17 cellular contexts compared by ENCODE assay signal in genomic region chr20:63734111-63734945, GRCh38. TPM values are rescaled to one million over a fixed set of nuclear protein-coding genes. Genes with fewer than 3 reads are reported as not detected.
DNase-seq lines count a peak whose midpoint lies in the region; ATAC-seq and TF ChIP-seq lines count a peak whose summit lies in the region.
"Had no signal": no experiment of that assay in that cellular context is flagged by ENCODE, and none has a peak within 500 bp of the region (broad histone marks: within the 10 kb centered on the region; RNA-seq: fewer than 3 reads in every experiment).

No MANE protein-coding gene starts in this region.

- peaks cover 37% of the 10 kb centered on the region for H3K36me3 ChIP-seq in KOPT-K1 (ENCODE audit: insufficient read depth, low read length)

- no peaks in the 10 kb centered on the region for H3K27me3 Mint-ChIP-seq in activated CD8-positive, alpha-beta T cell treated with anti-CD3 and anti-CD28 coated beads, Interleukin-2, amount 10 ng/mL, durations not matched to agents 7 days and 5 days (ENCODE audit: low read depth)
- no peaks in the 10 kb centered on the region for H3K27me3 Mint-ChIP-seq in activated CD8-positive, alpha-beta T cell treated with anti-CD3 and anti-CD28 coated beads for 36 hours
- H3K27me3 Mint-ChIP-seq in naive thymus-derived CD8-positive, alpha-beta T cell: no peaks in the 10 kb centered on the region

- H3K36me3 Mint-ChIP-seq in activated CD8-positive, alpha-beta T cell treated with anti-CD3 and anti-CD28 coated beads, Interleukin-2, amount 10 ng/mL, durations not matched to agents 7 days and 5 days (ENCODE audit: low read depth): peaks cover 37% of the 10 kb centered on the region
- peaks cover 11% of the 10 kb centered on the region for H3K36me3 Mint-ChIP-seq in activated CD8-positive, alpha-beta T cell treated with anti-CD3 and anti-CD28 coated beads for 36 hours (ENCODE audit: low read depth)
- peaks cover 0 to 19% (median 3%) of the 10 kb centered on the region in 3 donors for H3K36me3 Mint-ChIP-seq in naive thymus-derived CD8-positive, alpha-beta T cell

- intact Hi-C loops in activated CD8-positive, alpha-beta T cell treated with anti-CD3 and anti-CD28 coated beads for 36 hours (cut with micrococcal nuclease): no loop called here

- H3K9me3 Mint-ChIP-seq in activated CD8-positive, alpha-beta T cell treated with anti-CD3 and anti-CD28 coated beads, Interleukin-2, amount 10 ng/mL, durations not matched to agents 7 days and 5 days (ENCODE audit: insufficient read depth): no peaks in the 10 kb centered on the region
- no peaks in the 10 kb centered on the region for H3K9me3 Mint-ChIP-seq in activated CD8-positive, alpha-beta T cell treated with anti-CD3 and anti-CD28 coated beads for 36 hours
- H3K9me3 Mint-ChIP-seq in naive thymus-derived CD8-positive, alpha-beta T cell: no peaks in the 10 kb centered on the region
- H3K9me3 Mint-ChIP-seq: immature natural killer cell; stimulated activated effector memory CD8-positive, alpha-beta T cell treated with anti-CD3 and anti-CD28 coated beads, Interleukin-12 subunit alpha, Interleukin-12 subunit beta, amount 100 ng/mL, for 72 hours had no signal

- POLR2A ChIA-PET in activated CD8-positive, alpha-beta T cell treated with anti-CD3 and anti-CD28 coated beads, Interleukin-2, amount 10 ng/mL, durations not matched to agents 7 days and 5 days (lab: Charles Lee): interaction anchor here (2.5 kb wide), 1 partner anchor 130 kb away, joined by 14 read pairs; the partner anchor contains the start of gene TPD52L2
- POLR2A ChIA-PET in activated CD8-positive, alpha-beta T cell treated with anti-CD3 and anti-CD28 coated beads for 36 hours (lab: Charles Lee): interaction anchor here (0.8 to 1.1 kb wide), 2 partner anchors 26 to 35 kb away, joined by 3 to 4 read pairs; partner anchors contain the start of genes ARFRP1 and ZGPAT
- POLR2A ChIA-PET in naive thymus-derived CD8-positive, alpha-beta T cell (lab: Charles Lee): interaction anchor here (0.5 to 10.0 kb wide), 6 partner anchors 10 to 196 kb away, joined by 3 to 162 read pairs (median 6); partner anchors contain the start of genes ARFRP1 and ZGPAT

- H3K4me3 Mint-ChIP-seq in activated CD8-positive, alpha-beta T cell treated with anti-CD3 and anti-CD28 coated beads, Interleukin-2, amount 10 ng/mL, durations not matched to agents 7 days and 5 days: no peak overlapping the region
- no peak overlapping the region for H3K4me3 Mint-ChIP-seq in activated CD8-positive, alpha-beta T cell treated with anti-CD3 and anti-CD28 coated beads for 36 hours
- peak overlapping the region in 7 of 10 donors; percentile 4 to 49 (median 41) for H3K4me3 Mint-ChIP-seq in naive thymus-derived CD8-positive, alpha-beta T cell

- peak; percentile 21 for DNase-seq in activated CD8-positive, alpha-beta T cell treated with anti-CD3 and anti-CD28 coated beads, Interleukin-2, amount 10 ng/mL, durations not matched to agents 7 days and 5 days
- no peak for DNase-seq in activated CD8-positive, alpha-beta T cell treated with anti-CD3 and anti-CD28 coated beads for 36 hours
- no peak for DNase-seq in naive thymus-derived CD8-positive, alpha-beta T cell
- DNase-seq: activated CD4-positive, alpha-beta T cell treated with anti-CD3 and anti-CD28 coated beads, Interleukin-2, amount 50 U/mL, for 4 hours; activated gamma-delta T cell; erythroblast; glutamatergic neuron; immature natural killer cell; Kasumi-1; SHP77 treated with DMSO at 0.1 percent for 48 hours; trophoblast cell had no signal

- H3K4me1 Mint-ChIP-seq in activated CD8-positive, alpha-beta T cell treated with anti-CD3 and anti-CD28 coated beads, Interleukin-2, amount 10 ng/mL, durations not matched to agents 7 days and 5 days (ENCODE audit: low read depth): peaks cover 29% of the 10 kb centered on the region
- peaks cover 24% of the 10 kb centered on the region for H3K4me1 Mint-ChIP-seq in activated CD8-positive, alpha-beta T cell treated with anti-CD3 and anti-CD28 coated beads for 36 hours (ENCODE audit: low read depth)
- peaks cover 22 to 30% (median 29%) of the 10 kb centered on the region in 4 donors for H3K4me1 Mint-ChIP-seq in naive thymus-derived CD8-positive, alpha-beta T cell

- TF ChIP-seq CTCF in activated CD8-positive, alpha-beta T cell treated with anti-CD3 and anti-CD28 coated beads for 36 hours (IDR thresholded peaks at IDR 0.05): no peak

- no peaks in the 10 kb centered on the region for H3K9me3 ChIP-seq in KOPT-K1 (ENCODE audit: insufficient read depth, low read length, poor library complexity, severe bottlenecking)
- H3K9me3 ChIP-seq: neutrophil had no signal

- no peak overlapping the region for H3K27ac Mint-ChIP-seq in activated CD8-positive, alpha-beta T cell treated with anti-CD3 and anti-CD28 coated beads, Interleukin-2, amount 10 ng/mL, durations not matched to agents 7 days and 5 days
- no peak overlapping the region for H3K27ac Mint-ChIP-seq in activated CD8-positive, alpha-beta T cell treated with anti-CD3 and anti-CD28 coated beads for 36 hours
- peak overlapping the region in 8 of 10 donors; percentile 51 to 92 (median 74) for H3K27ac Mint-ChIP-seq in naive thymus-derived CD8-positive, alpha-beta T cell
- H3K27ac Mint-ChIP-seq: stimulated activated effector memory CD8-positive, alpha-beta T cell treated with anti-CD3 and anti-CD28 coated beads, Interleukin-12 subunit alpha, Interleukin-12 subunit beta, amount 100 ng/mL, for 72 hours had no signal

- CTCF ChIA-PET in activated CD8-positive, alpha-beta T cell treated with anti-CD3 and anti-CD28 coated beads, Interleukin-2, amount 10 ng/mL, durations not matched to agents 7 days and 5 days (lab: Charles Lee): interaction anchor here (0.6 to 5.3 kb wide), 3 partner anchors 27 to 42 kb away, joined by 3 to 70 read pairs (median 3); partner anchors contain the start of genes ARFRP1 and ZGPAT
- CTCF ChIA-PET in activated CD8-positive, alpha-beta T cell treated with anti-CD3 and anti-CD28 coated beads for 36 hours (lab: Charles Lee): no interaction called here

- H3K27ac ChIP-seq in KOPT-K1 (ENCODE audit: low read depth, low read length, poor library complexity, severe bottlenecking): peak overlapping the region; percentile 32
- H3K27ac ChIP-seq: neutrophil had no signal

- no peak for ATAC-seq in activated CD8-positive, alpha-beta T cell treated with anti-CD3 and anti-CD28 coated beads, Interleukin-2, amount 10 ng/mL, durations not matched to agents 7 days and 5 days
- no peak for ATAC-seq in activated CD8-positive, alpha-beta T cell treated with anti-CD3 and anti-CD28 coated beads for 36 hours
- no peak for ATAC-seq in naive thymus-derived CD8-positive, alpha-beta T cell
- no peak for ATAC-seq in GM19467 (IDR thresholded peaks at IDR 0.05; ENCODE audit: unreplicated experiment)
- no peak for ATAC-seq in HG03280 (IDR thresholded peaks at IDR 0.05; ENCODE audit: unreplicated experiment)
- ATAC-seq: stimulated activated effector memory CD8-positive, alpha-beta T cell treated with anti-CD3 and anti-CD28 coated beads, Interleukin-12 subunit alpha, Interleukin-12 subunit beta, amount 100 ng/mL, for 72 hours had no signal

RNA-seq across cellular contexts. Expression of gene LIME1, which starts 2.1 kb away (rescaled TPM):
- total RNA-seq in activated CD8-positive, alpha-beta T cell treated with anti-CD3 and anti-CD28 coated beads, Interleukin-2, amount 10 ng/mL, durations not matched to agents 7 days and 5 days: 100 to 1,000 TPM; 163 to 165 TPM
- total RNA-seq in activated CD8-positive, alpha-beta T cell treated with anti-CD3 and anti-CD28 coated beads for 36 hours: 10 to 100 TPM; 15.5 to 16.8 TPM
- total RNA-seq in naive thymus-derived CD8-positive, alpha-beta T cell: 100 to 1,000 TPM in 1 of 2 experiments, 10 to 100 TPM in 1; 95.0 to 104 TPM
- polyA plus RNA-seq in naive thymus-derived CD8-positive, alpha-beta T cell: 100 to 1,000 TPM; 255 to 292 (median 282) TPM

RNA-seq across cellular contexts. Expression of gene SLC2A4RG, which starts 5.2 kb away (rescaled TPM):
- 10 to 100 TPM; 97.2 TPM for total RNA-seq in activated CD8-positive, alpha-beta T cell treated with anti-CD3 and anti-CD28 coated beads, Interleukin-2, amount 10 ng/mL, durations not matched to agents 7 days and 5 days
- 10 to 100 TPM; 38.5 to 39.8 TPM for total RNA-seq in activated CD8-positive, alpha-beta T cell treated with anti-CD3 and anti-CD28 coated beads for 36 hours
- total RNA-seq in naive thymus-derived CD8-positive, alpha-beta T cell: 100 to 1,000 TPM; 124 to 134 TPM
- polyA plus RNA-seq in naive thymus-derived CD8-positive, alpha-beta T cell: 1 to 10 TPM; 3.8 to 4.8 (median 4.7) TPM

RNA-seq across cellular contexts. Expression of gene ZGPAT, which starts 26.5 kb away (rescaled TPM):
- 10 to 100 TPM; 38.6 to 43.5 TPM for total RNA-seq in activated CD8-positive, alpha-beta T cell treated with anti-CD3 and anti-CD28 coated beads, Interleukin-2, amount 10 ng/mL, durations not matched to agents 7 days and 5 days
- total RNA-seq in activated CD8-positive, alpha-beta T cell treated with anti-CD3 and anti-CD28 coated beads for 36 hours: 10 to 100 TPM; 22.4 to 22.5 TPM
- 10 to 100 TPM; 52.6 to 53.9 TPM for total RNA-seq in naive thymus-derived CD8-positive, alpha-beta T cell
- polyA plus RNA-seq in naive thymus-derived CD8-positive, alpha-beta T cell: 10 to 100 TPM; 42.3 to 73.8 (median 47.1) TPM

RNA-seq across cellular contexts. Expression of gene ARFRP1, which starts 26.6 kb away (rescaled TPM):
- 10 to 100 TPM; 55.2 to 57.6 TPM for total RNA-seq in activated CD8-positive, alpha-beta T cell treated with anti-CD3 and anti-CD28 coated beads, Interleukin-2, amount 10 ng/mL, durations not matched to agents 7 days and 5 days
- 10 to 100 TPM; 41.7 to 44.2 TPM for total RNA-seq in activated CD8-positive, alpha-beta T cell treated with anti-CD3 and anti-CD28 coated beads for 36 hours
- total RNA-seq in naive thymus-derived CD8-positive, alpha-beta T cell: 100 to 1,000 TPM; 106 to 108 TPM
- polyA plus RNA-seq in naive thymus-derived CD8-positive, alpha-beta T cell: 10 to 100 TPM; 60.1 to 92.1 (median 80.9) TPM

RNA-seq across cellular contexts. Expression of gene TNFRSF6B, which starts 37.9 kb away (rescaled TPM):
- not detected for total RNA-seq in activated CD8-positive, alpha-beta T cell treated with anti-CD3 and anti-CD28 coated beads, Interleukin-2, amount 10 ng/mL, durations not matched to agents 7 days and 5 days
- total RNA-seq in activated CD8-positive, alpha-beta T cell treated with anti-CD3 and anti-CD28 coated beads for 36 hours: not detected
- total RNA-seq in naive thymus-derived CD8-positive, alpha-beta T cell: 1 to 10 TPM in 1 of 2 experiments, under 1 TPM in 1; 0.96 to 1.1 TPM
- polyA plus RNA-seq in naive thymus-derived CD8-positive, alpha-beta T cell: under 1 TPM in 2 of 3 donors, not detected in 1; 0.22 to 0.84 TPM
- total RNA-seq: skeletal muscle tissue had no signal
- polyA plus RNA-seq: immature natural killer cell had no signal

Comparison
In these comparisons a context has a peak if more than half of its experiments do, and no peak if none do; other contexts are left out.
1. RNA of gene LIME1, which starts 2.1 kb away (total RNA-seq): 163 to 165 TPM in activated CD8-positive, alpha-beta T cell treated with anti-CD3 and anti-CD28 coated beads, Interleukin-2, amount 10 ng/mL, durations not matched to agents 7 days and 5 days and 95.0 to 104 TPM in naive thymus-derived CD8-positive, alpha-beta T cell; 15.5 to 16.8 TPM in activated CD8-positive, alpha-beta T cell treated with anti-CD3 and anti-CD28 coated beads for 36 hours; every median in the first group is over 4 times any median in the second.
2. H3K27ac Mint-ChIP-seq: peak in naive thymus-derived CD8-positive, alpha-beta T cell (8 of 10); none in activated CD8-positive, alpha-beta T cell treated with anti-CD3 and anti-CD28 coated beads, Interleukin-2, amount 10 ng/mL, durations not matched to agents 7 days and 5 days (single experiment) and activated CD8-positive, alpha-beta T cell treated with anti-CD3 and anti-CD28 coated beads for 36 hours (single experiment).
3. H3K4me3 Mint-ChIP-seq: peak in naive thymus-derived CD8-positive, alpha-beta T cell (7 of 10); none in activated CD8-positive, alpha-beta T cell treated with anti-CD3 and anti-CD28 coated beads, Interleukin-2, amount 10 ng/mL, durations not matched to agents 7 days and 5 days (single experiment) and activated CD8-positive, alpha-beta T cell treated with anti-CD3 and anti-CD28 coated beads for 36 hours (single experiment).